Comparison of ENCODE assay signal across 9 cellular contexts in the genomic region with DNA sequence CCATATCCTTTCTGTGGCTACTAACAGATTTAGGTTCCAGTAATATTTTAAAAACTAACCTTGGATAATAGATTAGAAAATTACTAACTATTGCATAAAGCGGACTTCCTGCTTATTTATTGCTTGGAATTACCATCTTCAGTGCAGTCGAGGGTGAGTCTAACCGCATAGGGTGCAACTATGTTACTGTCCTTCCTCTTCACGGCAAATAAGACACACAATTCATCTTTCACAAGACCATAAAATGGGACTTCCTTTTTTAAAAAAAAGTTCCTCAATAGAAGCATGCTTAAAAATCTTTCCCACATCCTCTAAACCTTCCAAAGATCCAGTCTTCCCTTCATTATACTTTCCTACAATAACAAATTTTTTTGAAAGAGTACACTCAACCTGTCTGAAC. TPM values are rescaled to one million over a fixed set of nuclear protein-coding genes. Genes with fewer than 3 reads are reported as not detected.
DNase-seq lines count a peak whose midpoint lies in the region; ATAC-seq, FAIRE-seq and TF ChIP-seq lines count a peak whose summit lies in the region.
"Had no signal": no experiment of that assay in that cellular context is flagged by ENCODE, and none has a peak within 500 bp of the region (broad histone marks: within the 10 kb centered on the region; RNA-seq: fewer than 3 reads in every experiment).

No MANE protein-coding gene starts in this region.

- ATAC-seq in HCT116 (no peak), T-cell (replicated peaks in 1 of 4) (no peak), SK-N-SH treated with all-trans-retinoic acid at 6 μM for 48 hours (no peak)

- FAIRE-seq in keratinocyte (lab: Jason Lieb, UNC): no peak

- peaks cover 93% of the 10 kb centered on the region for H3K79me2 ChIP-seq in HCT116 (ENCODE audit: insufficient read depth, low read length)
- peaks cover 69% of the 10 kb centered on the region for H3K79me2 ChIP-seq in keratinocyte (ENCODE audit: control insufficient read depth, insufficient read depth, low read length)

- no peak for TF ChIP-seq CTCF in HCT116 (IDR thresholded peaks at IDR 0.05 in 2 of 3, conservative IDR thresholded peaks at IDR 0.05 in 1 of 3; ENCODE audit: borderline replicate concordance in 1 of 3, insufficient read depth in 1 of 3, low read depth in 2 of 3, low read length in 2 of 3)
- no peak for TF ChIP-seq CTCF in keratinocyte (optimal IDR thresholded peaks at IDR 0.05 in 1 of 3, IDR thresholded peaks at IDR 0.05 in 1 of 3, conservative IDR thresholded peaks at IDR 0.05 in 1 of 3; ENCODE audit: extremely low read depth in 1 of 3, insufficient read depth in 2 of 3, low read length in 3 of 3)
- TF ChIP-seq CTCF in sigmoid colon (IDR thresholded peaks at IDR 0.05): no peak

- H3K9me2 ChIP-seq in HCT116 (ENCODE audit: insufficient read depth): no peaks in the 10 kb centered on the region
- H3K9me2 ChIP-seq: SK-N-SH had no signal

- peak overlapping the region; percentile 77 to 99 (median 96); a peak in 17 of 20 replicates for H3K4me3 ChIP-seq in BLaER1 treated with 17β-estradiol and CSF1 and Interleukin-3, amounts not matched to agents 10 nM and 100 nM
- H3K4me3 ChIP-seq in HCT116 (replicated peaks in 1 of 2; ENCODE audit: low read depth in 1 of 2, low read length in 2 of 2) (no peak overlapping the region), keratinocyte (ENCODE audit: control insufficient read depth in 2 of 3, extremely low read depth in 1 of 3, insufficient read depth in 2 of 3, low read depth in 1 of 3, low read length in 3 of 3) (peak overlapping the region in 1 of 3 experiments; percentile 98), sigmoid colon (no peak overlapping the region)

- H3K4me1 Mint-ChIP-seq in T-cell: peaks cover 31 to 47% (median 46%) of the 10 kb centered on the region in 3 donors

- TF ChIP-seq POLR2A in HCT116 (IDR thresholded peaks at IDR 0.05; ENCODE audit: borderline replicate concordance, extremely low read depth, insufficient read depth, insufficient read length) (no peak), sigmoid colon (IDR thresholded peaks at IDR 0.05) (no peak)

- peak overlapping the region; percentile 79 to 98 (median 86) for H3K4me3 Mint-ChIP-seq in T-cell

- peak overlapping the region; percentile 59 to 77 for H3K27ac Mint-ChIP-seq in T-cell

- H3K9me3 ChIP-seq in BLaER1 treated with 17β-estradiol and CSF1 and Interleukin-3, amounts not matched to agents 10 nM and 100 nM (replicated peaks in 1 of 11): peaks cover 32 to 47% (median 44%) of the 10 kb centered on the region in 11 experiments
- no peaks in the 10 kb centered on the region for H3K9me3 ChIP-seq in HCT116 (ENCODE audit: control insufficient read depth in 1 of 2, insufficient read depth in 1 of 2, low read depth in 1 of 2, low read length in 2 of 2)
- H3K9me3 ChIP-seq in keratinocyte (ENCODE audit: control insufficient read depth, low read depth, low read length): peaks cover 4% of the 10 kb centered on the region
- H3K9me3 ChIP-seq in sigmoid colon: peaks cover 0 to 5% (median 3%) of the 10 kb centered on the region in 4 donors

- peaks cover 30% of the 10 kb centered on the region for H3K36me3 Mint-ChIP-seq in T-cell

- H3K9me1 ChIP-seq in keratinocyte (ENCODE audit: control insufficient read depth, extremely low read depth, insufficient read depth, low read length): no peaks in the 10 kb centered on the region

- POLR2A ChIA-PET in HCT116 (lab: Charles Lee) (no interaction called here), T-cell (lab: Charles Lee) (no interaction called here)

- peaks cover 0 to 14% (median 12%) of the 10 kb centered on the region in 11 experiments; a peak in 11 of 22 replicates for H4K20me1 ChIP-seq in BLaER1 treated with 17β-estradiol and CSF1 and Interleukin-3, amounts not matched to agents 10 nM and 100 nM
- no peaks in the 10 kb centered on the region for H4K20me1 ChIP-seq in HCT116 (ENCODE audit: insufficient read depth)
- H4K20me1 ChIP-seq in keratinocyte (ENCODE audit: control insufficient read depth, extremely low read depth, insufficient read depth, low read length): no peaks in the 10 kb centered on the region

- no peaks in the 10 kb centered on the region for H3K27me3 ChIP-seq in BLaER1 treated with 17β-estradiol and CSF1 and Interleukin-3, amounts not matched to agents 10 nM and 100 nM
- H3K27me3 ChIP-seq in HCT116 (ENCODE audit: insufficient read depth, low read length): no peaks in the 10 kb centered on the region
- no peaks in the 10 kb centered on the region for H3K27me3 ChIP-seq in keratinocyte (ENCODE audit: control insufficient read depth, extremely low read depth, insufficient read depth, low read length)
- H3K27me3 ChIP-seq in sigmoid colon: no peaks in the 10 kb centered on the region

- in situ Hi-C loops in ACHN (cut with HindIII; ENCODE audit: low pct_ligation_motif_present, low pct_unique_long_range_greater_than_20kb, low sequenced_read_pairs): no loop called here

- H3K9ac ChIP-seq in BLaER1 treated with 17β-estradiol and CSF1 and Interleukin-3, amounts not matched to agents 10 nM and 100 nM: peak overlapping the region; percentile 15 to 98 (median 93); a peak in 14 of 22 replicates
- H3K9ac ChIP-seq in HCT116 (ENCODE audit: low read length) (no peak overlapping the region), keratinocyte (ENCODE audit: control insufficient read depth, extremely low read depth, insufficient read depth, low read length) (no peak overlapping the region)
- H3K9ac ChIP-seq: SK-N-SH had no signal

- WGBS in sigmoid colon, 2 donors: 19 to 27% methylated on average over 4 of the region's 4 CpGs

- dilution Hi-C loops in keratinocyte (cut with MboI; ENCODE audit: extremely low pct_ligation_motif_present, low sequenced_read_pairs): no loop called here

- CTCF ChIA-PET in HCT116 (lab: Charles Lee): no interaction called here
- CTCF ChIA-PET in T-cell (lab: Charles Lee): no interaction called here

- H3K27me3 Mint-ChIP-seq in T-cell: no peaks in the 10 kb centered on the region

- H3K27ac ChIP-seq in BLaER1 treated with 17β-estradiol and CSF1 and Interleukin-3, amounts not matched to agents 10 nM and 100 nM: peak overlapping the region in 8 of 11 experiments; percentile 63 to 97 (median 94); a peak in 13 of 22 replicates
- H3K27ac ChIP-seq in HCT116 (ENCODE audit: low read depth, low read length) (no peak overlapping the region), keratinocyte (ENCODE audit: control insufficient read depth, insufficient read depth, low read length) (no peak overlapping the region), sigmoid colon (no peak overlapping the region)

- TF ChIP-seq EP300 in sigmoid colon (IDR thresholded peaks at IDR 0.05): no peak

- H3K9me3 Mint-ChIP-seq in T-cell: peaks cover 0 to 18% (median 4%) of the 10 kb centered on the region in 3 donors

- RAD21 ChIA-PET in HCT116 (lab: Charles Lee; ENCODE audit: low non-redundant PET in 1 of 2, low total read pairs in 2 of 2, uncharacterized antibody in 2 of 2, unreplicated experiment in 2 of 2): no interaction called here

- no peak for DNase-seq in HCT116 (ENCODE audit: low read depth, low spot score)
- DNase-seq in T-cell: peak in 1 of 34 experiments; percentile 5
- no peak for DNase-seq in keratinocyte (ENCODE audit: low read depth, low spot score)
- DNase-seq in sigmoid colon: no peak
- DNase-seq in inferior parietal cortex (ENCODE audit: extremely low spot score): no peak
- DNase-seq in ACHN: no peak
- DNase-seq: SK-N-SH had no signal

- H3K4me1 ChIP-seq in BLaER1 treated with 17β-estradiol and CSF1 and Interleukin-3, amounts not matched to agents 10 nM and 100 nM: peaks cover 27 to 45% (median 34%) of the 10 kb centered on the region in 10 experiments
- peaks cover 3 to 18% of the 10 kb centered on the region in 2 experiments; a peak in 3 of 4 replicates for H3K4me1 ChIP-seq in HCT116 (ENCODE audit: control insufficient read depth in 1 of 2, insufficient read depth in 2 of 2, low read length in 2 of 2)
- H3K4me1 ChIP-seq in keratinocyte (ENCODE audit: control insufficient read depth, extremely low read depth, insufficient read depth, low read length): peaks cover 9% of the 10 kb centered on the region
- peaks cover 3 to 31% (median 22%) of the 10 kb centered on the region in 4 donors for H3K4me1 ChIP-seq in sigmoid colon

- no peak overlapping the region for H2AFZ ChIP-seq in HCT116 (ENCODE audit: low read depth, low read length, poor library complexity, severe bottlenecking)
- H2AFZ ChIP-seq in keratinocyte (ENCODE audit: control insufficient read depth, low read length): peak overlapping the region; percentile 13

- TF ChIP-seq RAD21 in HCT116 (IDR thresholded peaks at IDR 0.05; ENCODE audit: low read depth): no peak

- H3K36me3 ChIP-seq in BLaER1 treated with 17β-estradiol and CSF1 and Interleukin-3, amounts not matched to agents 10 nM and 100 nM: peaks cover 20 to 55% (median 46%) of the 10 kb centered on the region in 11 experiments
- peaks cover 0 to 7% of the 10 kb centered on the region in 2 experiments; a peak in 1 of 4 replicates for H3K36me3 ChIP-seq in HCT116 (ENCODE audit: control insufficient read depth in 1 of 2, insufficient read depth in 2 of 2, low read length in 2 of 2)
- H3K36me3 ChIP-seq in keratinocyte (ENCODE audit: control insufficient read depth in 2 of 2, extremely low read depth in 1 of 2, insufficient read depth in 2 of 2, low read length in 2 of 2): peaks cover 1 to 4% of the 10 kb centered on the region in 2 experiments
- peaks cover 0 to 4% (median 0%) of the 10 kb centered on the region in 4 donors for H3K36me3 ChIP-seq in sigmoid colon

- H3K4me2 ChIP-seq in BLaER1 treated with 17β-estradiol and CSF1 and Interleukin-3, amounts not matched to agents 10 nM and 100 nM: peak overlapping the region; percentile 68 to 96 (median 89)
- H3K4me2 ChIP-seq in HCT116 (ENCODE audit: low read length) (peak overlapping the region; percentile 85; the same call in 1 of the 2 replicates), keratinocyte (ENCODE audit: control insufficient read depth, extremely low read depth, insufficient read depth, low read depth, low read length) (peak overlapping the region; percentile 96)

- intact Hi-C loops in HCT116 (cut with micrococcal nuclease) (loop anchor here (2.0 kb wide), 1 partner anchor 61 kb away; the partner anchor contains the start of gene ADAM22), sigmoid colon (cut with DNase I) (no loop called here)

- BruUV-seq in HCT116 (replicated peaks; lab: Mats Ljungman, UMichigan): no TSS peak

RNA-seq across cellular contexts. Expression of gene SLC25A40, which starts 2.1 kb away (rescaled TPM):
- total RNA-seq in HCT116 (2021; ENCODE audit: unreplicated experiment) (32.4 TPM), T-cell (10 to 100 TPM; 16.2 to 26.9 (median 25.6) TPM), sigmoid colon (10 to 100 TPM; 17.4 to 46.8 (median 21.9) TPM)
- 6.2 and 8.3 TPM in 2 replicates for polyA plus RNA-seq in HCT116 (2012)
- polyA plus RNA-seq in keratinocyte (3.2 to 8.3 TPM (median 4.6 TPM) in 3 replicates), sigmoid colon (10 to 100 TPM in 2 of 3 donors, 1 to 10 TPM in 1; 9.6 to 17.1 (median 12.1) TPM)
- 2.1 TPM for polyA plus RNA-seq in keratinocyte (2011; ENCODE audit: low read depth)
- polyA plus RNA-seq in keratinocyte (2011; cell fraction: cytosol; rRNA removed): 2.0 and 4.0 TPM in 2 replicates
- 3.2 and 4.3 TPM in 2 replicates for polyA plus RNA-seq in keratinocyte (2011; cell fraction: nucleus; rRNA removed)
- polyA plus RNA-seq in keratinocyte (2012; ENCODE audit: low replicate concordance): 4.7 and 5.8 TPM in 2 replicates
- 0.79 to 5.0 TPM (median 1.5 TPM) in 3 replicates for polyA minus RNA-seq in keratinocyte
- polyA minus RNA-seq in keratinocyte (2011; cell fraction: cytosol; rRNA and poly(A)+ RNA removed): 6.1 TPM
- 3.2 and 4.2 TPM in 2 replicates for polyA minus RNA-seq in keratinocyte (2011; cell fraction: nucleus; rRNA and poly(A)+ RNA removed)

RNA-seq across cellular contexts. Expression of gene DBF4, which starts 2.2 kb away (rescaled TPM):
- total RNA-seq in HCT116 (2021; ENCODE audit: unreplicated experiment): 62.2 TPM
- 11.4 and 17.8 TPM in 2 replicates for polyA plus RNA-seq in HCT116 (2012)
- 10 to 100 TPM; 18.3 to 41.3 (median 26.7) TPM for total RNA-seq in T-cell
- polyA plus RNA-seq in keratinocyte: 2.6 to 12.5 TPM (median 7.9 TPM) in 3 replicates
- polyA plus RNA-seq in keratinocyte (2011; ENCODE audit: low read depth): 9.0 TPM
- polyA plus RNA-seq in keratinocyte (2011; cell fraction: cytosol; rRNA removed): 5.6 and 8.9 TPM in 2 replicates
- 4.1 and 6.3 TPM in 2 replicates for polyA plus RNA-seq in keratinocyte (2011; cell fraction: nucleus; rRNA removed)
- 6.3 and 13.8 TPM in 2 replicates for polyA plus RNA-seq in keratinocyte (2012; ENCODE audit: low replicate concordance)
- 1.5 to 6.0 TPM (median 1.5 TPM) in 3 replicates for polyA minus RNA-seq in keratinocyte
- polyA minus RNA-seq in keratinocyte (2011; cell fraction: cytosol; rRNA and poly(A)+ RNA removed): 7.5 TPM
- polyA minus RNA-seq in keratinocyte (2011; cell fraction: nucleus; rRNA and poly(A)+ RNA removed): 4.4 and 6.9 TPM in 2 replicates
- total RNA-seq in sigmoid colon: 1 to 10 TPM; 2.3 to 6.4 (median 3.0) TPM
- polyA plus RNA-seq in sigmoid colon: 10 to 100 TPM in 2 of 3 donors, 1 to 10 TPM in 1; 5.4 to 13.7 (median 12.5) TPM

RNA-seq across cellular contexts. Expression of gene ADAM22, which starts 60.0 kb away (rescaled TPM):
- total RNA-seq in HCT116 (2021; ENCODE audit: unreplicated experiment) (10.0 TPM), T-cell (1 to 10 TPM; 2.9 to 5.6 (median 4.3) TPM), sigmoid colon (1 to 10 TPM; 1.4 to 3.5 (median 1.9) TPM)
- polyA plus RNA-seq in HCT116 (2012): 2.8 and 4.5 TPM in 2 replicates
- polyA plus RNA-seq in keratinocyte (0.03 to 0.11 TPM (median 0.07 TPM) in 3 replicates), sigmoid colon (1 to 10 TPM in 1 of 3 donors, under 1 TPM in 2; under 0.01 to 1.0 (median 0.23) TPM)
- polyA plus RNA-seq in keratinocyte (2011; ENCODE audit: low read depth): not detected
- polyA plus RNA-seq in keratinocyte (2011; cell fraction: cytosol; rRNA removed): not detected in 2 replicates
- polyA plus RNA-seq in keratinocyte (2011; cell fraction: nucleus; rRNA removed): not detected in 2 replicates
- polyA plus RNA-seq in keratinocyte (2012; ENCODE audit: low replicate concordance): 0.02 and 0.06 TPM in 2 replicates
- polyA minus RNA-seq in keratinocyte: 0.13 TPM in 1 of 3 replicates, not detected in the others
- not detected for polyA minus RNA-seq in keratinocyte (2011; cell fraction: cytosol; rRNA and poly(A)+ RNA removed)
- polyA minus RNA-seq in keratinocyte (2011; cell fraction: nucleus; rRNA and poly(A)+ RNA removed): not detected in 2 replicates

Comparison
In these comparisons a context has a peak if more than half of its experiments do, and no peak if none do; other contexts are left out.
1. H3K27ac ChIP-seq: peak in BLaER1 treated with 17β-estradiol and CSF1 and Interleukin-3, amounts not matched to agents 10 nM and 100 nM (8 of 11); none in HCT116 (single experiment), keratinocyte (single experiment) and sigmoid colon (0 of 4).
2. H3K4me3 ChIP-seq: peak in BLaER1 treated with 17β-estradiol and CSF1 and Interleukin-3, amounts not matched to agents 10 nM and 100 nM (10 of 10); none in HCT116 (0 of 2) and sigmoid colon (0 of 4).
3. H3K9ac ChIP-seq: peak in BLaER1 treated with 17β-estradiol and CSF1 and Interleukin-3, amounts not matched to agents 10 nM and 100 nM (11 of 11); none in HCT116 (single experiment) and keratinocyte (single experiment).
4. Peak in every context shown above with its lines, with median percentiles within 50 percentile points of each other: H3K4me2 ChIP-seq.